Comparison of ENCODE assay signal across 16 cellular contexts in the genomic region with DNA sequence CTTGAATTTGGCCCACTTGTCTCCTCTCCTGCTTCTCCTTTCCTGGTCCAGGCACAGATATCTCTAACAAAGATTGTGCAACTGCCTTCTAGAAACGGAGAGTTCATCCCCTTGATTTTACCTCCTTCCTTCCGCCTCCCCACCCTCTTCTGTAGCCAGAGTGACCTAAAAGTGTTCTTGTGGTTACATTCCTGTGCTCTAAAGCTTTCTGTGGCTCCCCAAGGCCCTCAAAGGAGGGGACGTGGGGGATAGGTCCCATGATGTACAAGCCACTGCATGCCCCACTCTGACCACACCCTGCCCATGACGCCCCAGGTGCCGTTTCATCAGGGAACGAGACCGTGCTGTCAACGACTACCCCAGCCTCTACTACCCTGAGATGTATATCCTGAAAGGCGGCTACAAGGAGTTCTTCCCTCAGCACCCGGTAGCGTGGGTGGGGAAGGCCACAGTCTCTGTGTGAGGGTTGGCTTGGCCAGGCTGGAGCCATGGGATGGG. TPM values are rescaled to one million over a fixed set of nuclear protein-coding genes. Genes with fewer than 3 reads are reported as not detected.
DNase-seq lines count a peak whose midpoint lies in the region; ATAC-seq, FAIRE-seq and TF ChIP-seq lines count a peak whose summit lies in the region.
"Had no signal": no experiment of that assay in that cellular context is flagged by ENCODE, and none has a peak within 500 bp of the region (broad histone marks: within the 10 kb centered on the region; RNA-seq: fewer than 3 reads in every experiment).

No MANE protein-coding gene starts in this region.

- 98% methylated on average over 11 of the region's 11 CpGs for WGBS in HepG2 (ENCODE audit: low lambda C conversion rate)
- 87% methylated on average over 7 of the region's 11 CpGs for WGBS in right lobe of liver (ENCODE audit: insufficient coverage, low coverage, low lambda C conversion rate, missing lambda C conversion rate)

- H3K36me3 Mint-ChIP-seq in brain = peaks cover 50% of the 10 kb centered on the region

- TF ChIP-seq EP300 in HepG2 (IDR thresholded peaks at IDR 0.05; ENCODE audit: low read depth in 2 of 2, low read length in 2 of 2) (no peak), HepG2 (CRISPR knock-in tag; IDR thresholded peaks at IDR 0.05; ENCODE audit: borderline replicate concordance) (no peak)

- H3K9me3 ChIP-seq in HepG2 (ENCODE audit: low read length) (no peaks in the 10 kb centered on the region), right lobe of liver (no peaks in the 10 kb centered on the region), mucosa of descending colon (no peaks in the 10 kb centered on the region)
- H3K9me3 ChIP-seq: right atrium auricular region had no signal

- H4K20me1 ChIP-seq in HepG2 (ENCODE audit: insufficient read depth, low read length) = no peaks in the 10 kb centered on the region

- peaks cover 0 to 3% (median 0%) of the 10 kb centered on the region in 5 experiments for H3K9me3 Mint-ChIP-seq in brain

- peaks cover 64% of the 10 kb centered on the region for H3K4me1 Mint-ChIP-seq in brain

- no peak overlapping the region for H3K4me3 Mint-ChIP-seq in brain

- TF ChIP-seq CTCF in HepG2 (CRISPR knock-in tag; IDR thresholded peaks at IDR 0.05) (no peak), right lobe of liver (IDR thresholded peaks at IDR 0.05) (no peak), brain (conservative IDR thresholded peaks at IDR 0.05) (no peak), mucosa of descending colon (IDR thresholded peaks at IDR 0.05) (no peak)

- no peak overlapping the region for H2AFZ ChIP-seq in HepG2 (ENCODE audit: low read length)

- CTCF ChIA-PET in HepG2 (lab: Yijun Ruan, JAX; ENCODE audit: low intra/inter-chr PET ratio, low total read pairs) = no interaction called here

- FAIRE-seq in HepG2 (lab: Jason Lieb, UNC) = no peak

- BruUV-seq in HepG2 (replicated peaks; lab: Mats Ljungman, UMichigan) = no TSS peak

- H3K9ac ChIP-seq in HepG2 (ENCODE audit: insufficient read depth, low read depth, low read length) = no peak overlapping the region

- POLR2A ChIA-PET in HepG2 (lab: Yijun Ruan, JAX) = no interaction called here

- H3K27ac Mint-ChIP-seq in brain = peak overlapping the region in 4 of 5 experiments; percentile 14 to 73 (median 64)

- peaks cover 35% of the 10 kb centered on the region for H3K4me1 ChIP-seq in HepG2 (ENCODE audit: insufficient read depth, low read length)
- H3K4me1 ChIP-seq in right lobe of liver = peaks cover 0 to 45% (median 20%) of the 10 kb centered on the region in 4 donors
- H3K4me1 ChIP-seq in mucosa of descending colon (ENCODE audit: low read depth) = peaks cover 36% of the 10 kb centered on the region

- TF ChIP-seq POLR2A in HepG2 (IDR thresholded peaks at IDR 0.05; ENCODE audit: insufficient read depth in 1 of 2, low read depth in 2 of 2, low read length in 2 of 2) = no peak
- no peak for TF ChIP-seq POLR2A in right lobe of liver (IDR thresholded peaks at IDR 0.05)
- TF ChIP-seq POLR2A in erythroblast (IDR thresholded peaks at IDR 0.05; ENCODE audit: low read length) = no peak

- ATAC-seq in HepG2 (no peak), right lobe of liver (no peak), mucosa of descending colon (no peak)

- intact Hi-C loops in HepG2 (cut with micrococcal nuclease; ENCODE audit: unreplicated experiment) = no loop called here
- intact Hi-C loops in right lobe of liver (cut with DNase I) = no loop called here
- intact Hi-C loops in mucosa of descending colon (cut with DNase I, micrococcal nuclease) = no loop called here

- H3K4me3 ChIP-seq in HepG2 (replicated peaks in 1 of 3; ENCODE audit: insufficient read depth in 1 of 3, low read depth in 2 of 3, low read length in 3 of 3) (no peak overlapping the region), right lobe of liver (no peak overlapping the region), mucosa of descending colon (no peak overlapping the region)
- H3K4me3 ChIP-seq: right atrium auricular region had no signal

- in situ Hi-C loops in HepG2 (cut with HindIII; ENCODE audit: extremely low pct_ligation_motif_present, low pct_unique_long_range_greater_than_20kb) = no loop called here

- TF ChIP-seq RAD21 in HepG2 (CRISPR knock-in tag; IDR thresholded peaks at IDR 0.05) = no peak

- H3K27me3 ChIP-seq in HepG2 (ENCODE audit: control insufficient read depth in 1 of 2, insufficient read depth in 2 of 2, low read length in 2 of 2) (no peaks in the 10 kb centered on the region), right lobe of liver (no peaks in the 10 kb centered on the region)
- H3K27me3 ChIP-seq: right atrium auricular region had no signal

- H3K4me2 ChIP-seq in HepG2 (ENCODE audit: low read depth, low read length) = no peak overlapping the region

- no peak for DNase-seq in HepG2 (ENCODE audit: low spot score)
- no peak for DNase-seq in right lobe of liver
- DNase-seq in mucosa of descending colon = peak in 2 of 3 donors; percentile 14 to 49
- DNase-seq in erythroblast (lab: John Stamatoyannopoulos, UW) = no peak
- no peak for DNase-seq in OCI-M2 (lab: John Stamatoyannopoulos, UW; ENCODE audit: unreplicated experiment)
- DNase-seq in A172 (ENCODE audit: low spot score) = no peak
- DNase-seq in COLO829 (ENCODE audit: low spot score) = no peak
- DNase-seq: activated CD4-positive, alpha-beta T cell treated with anti-CD3 and anti-CD28 coated beads, Interleukin-2, amount 50 U/mL, for 48 hours; NCI-H1436; NCI-H69 had no signal

- no peaks in the 10 kb centered on the region for H3K79me2 ChIP-seq in HepG2 (ENCODE audit: insufficient read depth, low read length)

- no peaks in the 10 kb centered on the region for H3K27me3 Mint-ChIP-seq in brain

- no peak overlapping the region for H3K27ac ChIP-seq in HepG2 (ENCODE audit: extremely low read length, insufficient read depth, low read length)
- H3K27ac ChIP-seq in right lobe of liver = no peak overlapping the region
- H3K27ac ChIP-seq: C4-2B had no signal

- H3K36me3 ChIP-seq in HepG2 (replicated peaks in 1 of 2; ENCODE audit: control insufficient read depth in 1 of 2, insufficient read depth in 2 of 2, low read length in 2 of 2) (peaks cover 27 to 44% of the 10 kb centered on the region in 2 experiments), right lobe of liver (peaks cover 0 to 2% (median 0%) of the 10 kb centered on the region in 4 donors), mucosa of descending colon (ENCODE audit: low read depth) (no peaks in the 10 kb centered on the region)

RNA-seq across cellular contexts. Expression of a gene that starts 8.2 kb away (rescaled TPM):
- 14.5 and 19.3 TPM in 2 replicates for total RNA-seq in HepG2 (2016; rRNA removed; fragmentation: Illumina TruSeq; extraction: Trizol)
- total RNA-seq in HepG2 (2016; cell fraction: cytosol; rRNA removed; fragmentation: Illumina TruSeq; extraction: Trizol; ENCODE audit: low read depth) = 5.8 and 5.9 TPM in 2 replicates
- total RNA-seq in HepG2 (2016; cell fraction: insoluble cytoplasmic fraction; rRNA removed; fragmentation: Illumina TruSeq; extraction: Trizol) = 15.3 and 18.9 TPM in 2 replicates
- total RNA-seq in HepG2 (2016; cell fraction: membrane; rRNA removed; fragmentation: Illumina TruSeq; extraction: Trizol) = 18.7 and 19.9 TPM in 2 replicates
- total RNA-seq in HepG2 (2016; cell fraction: nucleus; rRNA removed; fragmentation: Illumina TruSeq; extraction: Trizol) = 13.9 and 16.9 TPM in 2 replicates
- polyA plus RNA-seq in HepG2 (2011; rRNA removed) = 14.3 and 19.4 TPM in 2 replicates
- polyA plus RNA-seq in HepG2 (2011; cell fraction: cytosol; rRNA removed) = 11.6 and 15.6 TPM in 2 replicates
- polyA plus RNA-seq in HepG2 (2011; cell fraction: nucleus; rRNA removed) = 49.0 and 73.9 TPM in 2 replicates
- 26.0 and 33.6 TPM in 2 replicates for polyA plus RNA-seq in HepG2 (2012)
- polyA plus RNA-seq in HepG2 (2016; cell fraction: cytosol; fragmentation: Illumina TruSeq; extraction: Trizol; ENCODE audit: low read depth) = 10.4 and 11.1 TPM in 2 replicates
- polyA plus RNA-seq in HepG2 (2016; cell fraction: insoluble cytoplasmic fraction; fragmentation: Illumina TruSeq; extraction: Trizol; ENCODE audit: low read depth) = 30.9 and 41.0 TPM in 2 replicates
- polyA plus RNA-seq in HepG2 (2016; cell fraction: membrane; fragmentation: Illumina TruSeq; extraction: Trizol; ENCODE audit: low read depth) = 21.7 and 25.1 TPM in 2 replicates
- 40.4 and 46.6 TPM in 2 replicates for polyA plus RNA-seq in HepG2 (2016; cell fraction: nucleus; fragmentation: Illumina TruSeq; extraction: Trizol; ENCODE audit: insufficient read depth, low read depth)
- polyA minus RNA-seq in HepG2 (2011; rRNA and poly(A)+ RNA removed; ENCODE audit: low replicate concordance) = 22.5 and 47.0 TPM in 2 replicates
- 15.7 and 18.9 TPM in 2 replicates for polyA minus RNA-seq in HepG2 (2011; cell fraction: cytosol; rRNA and poly(A)+ RNA removed)
- 11.1 and 13.0 TPM in 2 replicates for polyA minus RNA-seq in HepG2 (2011; cell fraction: nucleus; rRNA and poly(A)+ RNA removed)
- total RNA-seq in right lobe of liver = 10 to 100 TPM; 10.9 to 28.7 (median 16.5) TPM
- 139 TPM for polyA plus RNA-seq in brain (ENCODE audit: insufficient read depth, low read depth, low replicate concordance)
- 10 to 100 TPM; 12.2 to 52.0 (median 38.4) TPM for total RNA-seq in mucosa of descending colon
- total RNA-seq in A172 (2014; rRNA removed; shearing (Covaris generic)) = 63.0 and 65.5 TPM in 2 replicates

RNA-seq across cellular contexts. Expression of a gene that starts 16.0 kb away (rescaled TPM):
- total RNA-seq in HepG2 (2016; rRNA removed; fragmentation: Illumina TruSeq; extraction: Trizol) (23.2 and 23.7 TPM in 2 replicates), right lobe of liver (10 to 100 TPM in 3 of 6 experiments, 1 to 10 TPM in 3; 7.7 to 16.1 (median 9.5) TPM), mucosa of descending colon (10 to 100 TPM; 13.0 to 18.6 (median 13.9) TPM)
- 6.5 and 6.6 TPM in 2 replicates for total RNA-seq in HepG2 (2016; cell fraction: cytosol; rRNA removed; fragmentation: Illumina TruSeq; extraction: Trizol; ENCODE audit: low read depth)
- total RNA-seq in HepG2 (2016; cell fraction: insoluble cytoplasmic fraction; rRNA removed; fragmentation: Illumina TruSeq; extraction: Trizol) = 20.8 and 26.3 TPM in 2 replicates
- 15.6 and 19.4 TPM in 2 replicates for total RNA-seq in HepG2 (2016; cell fraction: membrane; rRNA removed; fragmentation: Illumina TruSeq; extraction: Trizol)
- 14.1 and 15.3 TPM in 2 replicates for total RNA-seq in HepG2 (2016; cell fraction: nucleus; rRNA removed; fragmentation: Illumina TruSeq; extraction: Trizol)
- polyA plus RNA-seq in HepG2 (2011; rRNA removed) (7.9 and 9.1 TPM in 2 replicates), brain (ENCODE audit: insufficient read depth, low read depth, low replicate concordance) (15.1 TPM)
- polyA plus RNA-seq in HepG2 (2011; cell fraction: cytosol; rRNA removed) = 6.7 and 9.3 TPM in 2 replicates
- polyA plus RNA-seq in HepG2 (2011; cell fraction: nucleus; rRNA removed) = 13.1 and 17.4 TPM in 2 replicates
- polyA plus RNA-seq in HepG2 (2012) = 6.2 and 7.2 TPM in 2 replicates
- 6.5 and 8.5 TPM in 2 replicates for polyA plus RNA-seq in HepG2 (2016; cell fraction: cytosol; fragmentation: Illumina TruSeq; extraction: Trizol; ENCODE audit: low read depth)
- 20.4 and 21.3 TPM in 2 replicates for polyA plus RNA-seq in HepG2 (2016; cell fraction: insoluble cytoplasmic fraction; fragmentation: Illumina TruSeq; extraction: Trizol; ENCODE audit: low read depth)
- 13.2 and 17.0 TPM in 2 replicates for polyA plus RNA-seq in HepG2 (2016; cell fraction: membrane; fragmentation: Illumina TruSeq; extraction: Trizol; ENCODE audit: low read depth)
- polyA plus RNA-seq in HepG2 (2016; cell fraction: nucleus; fragmentation: Illumina TruSeq; extraction: Trizol; ENCODE audit: insufficient read depth, low read depth) = 18.0 and 19.1 TPM in 2 replicates
- polyA minus RNA-seq in HepG2 (2011; rRNA and poly(A)+ RNA removed; ENCODE audit: low replicate concordance) = 15.2 and 46.1 TPM in 2 replicates
- polyA minus RNA-seq in HepG2 (2011; cell fraction: cytosol; rRNA and poly(A)+ RNA removed) = 8.3 and 11.6 TPM in 2 replicates
- polyA minus RNA-seq in HepG2 (2011; cell fraction: nucleus; rRNA and poly(A)+ RNA removed) = 23.7 and 26.3 TPM in 2 replicates
- total RNA-seq in A172 (2014; rRNA removed; shearing (Covaris generic)) = 22.6 and 27.7 TPM in 2 replicates

RNA-seq across cellular contexts. Expression of a gene that starts 17.8 kb away (rescaled TPM):
- total RNA-seq in HepG2 (2016; rRNA removed; fragmentation: Illumina TruSeq; extraction: Trizol) (42.9 and 54.5 TPM in 2 replicates), right lobe of liver (10 to 100 TPM; 27.8 to 43.1 (median 31.6) TPM), mucosa of descending colon (100 to 1,000 TPM in 1 of 3 donors, 10 to 100 TPM in 2; 71.7 to 114 (median 75.0) TPM)
- 12.7 and 12.9 TPM in 2 replicates for total RNA-seq in HepG2 (2016; cell fraction: cytosol; rRNA removed; fragmentation: Illumina TruSeq; extraction: Trizol; ENCODE audit: low read depth)
- total RNA-seq in HepG2 (2016; cell fraction: insoluble cytoplasmic fraction; rRNA removed; fragmentation: Illumina TruSeq; extraction: Trizol) = 42.6 and 53.4 TPM in 2 replicates
- total RNA-seq in HepG2 (2016; cell fraction: membrane; rRNA removed; fragmentation: Illumina TruSeq; extraction: Trizol) = 44.1 and 47.1 TPM in 2 replicates
- total RNA-seq in HepG2 (2016; cell fraction: nucleus; rRNA removed; fragmentation: Illumina TruSeq; extraction: Trizol) = 22.9 and 28.9 TPM in 2 replicates
- polyA plus RNA-seq in HepG2 (2011; rRNA removed) (10.4 and 15.6 TPM in 2 replicates), brain (ENCODE audit: insufficient read depth, low read depth, low replicate concordance) (122 TPM)
- 13.3 and 14.8 TPM in 2 replicates for polyA plus RNA-seq in HepG2 (2011; cell fraction: cytosol; rRNA removed)
- 19.0 and 20.4 TPM in 2 replicates for polyA plus RNA-seq in HepG2 (2011; cell fraction: nucleus; rRNA removed)
- 20.0 and 24.1 TPM in 2 replicates for polyA plus RNA-seq in HepG2 (2012)
- polyA plus RNA-seq in HepG2 (2016; cell fraction: cytosol; fragmentation: Illumina TruSeq; extraction: Trizol; ENCODE audit: low read depth) = 11.2 and 11.4 TPM in 2 replicates
- polyA plus RNA-seq in HepG2 (2016; cell fraction: insoluble cytoplasmic fraction; fragmentation: Illumina TruSeq; extraction: Trizol; ENCODE audit: low read depth) = 37.8 and 42.0 TPM in 2 replicates
- polyA plus RNA-seq in HepG2 (2016; cell fraction: membrane; fragmentation: Illumina TruSeq; extraction: Trizol; ENCODE audit: low read depth) = 28.4 and 33.6 TPM in 2 replicates
- polyA plus RNA-seq in HepG2 (2016; cell fraction: nucleus; fragmentation: Illumina TruSeq; extraction: Trizol; ENCODE audit: insufficient read depth, low read depth) = 36.6 and 38.3 TPM in 2 replicates
- 40.5 and 51.2 TPM in 2 replicates for polyA minus RNA-seq in HepG2 (2011; rRNA and poly(A)+ RNA removed; ENCODE audit: low replicate concordance)
- 17.9 and 18.5 TPM in 2 replicates for polyA minus RNA-seq in HepG2 (2011; cell fraction: cytosol; rRNA and poly(A)+ RNA removed)
- 16.0 and 16.7 TPM in 2 replicates for polyA minus RNA-seq in HepG2 (2011; cell fraction: nucleus; rRNA and poly(A)+ RNA removed)
- 94.1 and 129 TPM in 2 replicates for total RNA-seq in A172 (2014; rRNA removed; shearing (Covaris generic))

RNA-seq across cellular contexts. Expression of a gene that starts 23.1 kb away (rescaled TPM):
- total RNA-seq in HepG2 (2016; rRNA removed; fragmentation: Illumina TruSeq; extraction: Trizol) = 0.27 and 0.32 TPM in 2 replicates
- total RNA-seq in HepG2 (2016; cell fraction: cytosol; rRNA removed; fragmentation: Illumina TruSeq; extraction: Trizol; ENCODE audit: low read depth) = not detected in 2 replicates
- total RNA-seq in HepG2 (2016; cell fraction: insoluble cytoplasmic fraction; rRNA removed; fragmentation: Illumina TruSeq; extraction: Trizol) = 0.15 and 0.22 TPM in 2 replicates
- 0.17 and 0.22 TPM in 2 replicates for total RNA-seq in HepG2 (2016; cell fraction: membrane; rRNA removed; fragmentation: Illumina TruSeq; extraction: Trizol)
- 0.40 TPM in 1 of 2 replicates, not detected in the other for total RNA-seq in HepG2 (2016; cell fraction: nucleus; rRNA removed; fragmentation: Illumina TruSeq; extraction: Trizol)
- 0.05 and 0.11 TPM in 2 replicates for polyA plus RNA-seq in HepG2 (2011; rRNA removed)
- 0.08 TPM in 1 of 2 replicates, not detected in the other for polyA plus RNA-seq in HepG2 (2011; cell fraction: cytosol; rRNA removed)
- polyA plus RNA-seq in HepG2 (2011; cell fraction: nucleus; rRNA removed) = 0.45 and 0.84 TPM in 2 replicates
- polyA plus RNA-seq in HepG2 (2012) = 0.11 TPM in 1 of 2 replicates, not detected in the other
- polyA plus RNA-seq in HepG2 (2016; cell fraction: cytosol; fragmentation: Illumina TruSeq; extraction: Trizol; ENCODE audit: low read depth) = 0.17 and 0.22 TPM in 2 replicates
- polyA plus RNA-seq in HepG2 (2016; cell fraction: insoluble cytoplasmic fraction; fragmentation: Illumina TruSeq; extraction: Trizol; ENCODE audit: low read depth) = 0.24 and 0.25 TPM in 2 replicates
- 0.20 and 0.42 TPM in 2 replicates for polyA plus RNA-seq in HepG2 (2016; cell fraction: membrane; fragmentation: Illumina TruSeq; extraction: Trizol; ENCODE audit: low read depth)
- 0.29 TPM in 1 of 2 replicates, not detected in the other for polyA plus RNA-seq in HepG2 (2016; cell fraction: nucleus; fragmentation: Illumina TruSeq; extraction: Trizol; ENCODE audit: insufficient read depth, low read depth)
- polyA minus RNA-seq in HepG2 (2011; rRNA and poly(A)+ RNA removed; ENCODE audit: low replicate concordance) = 0.08 and 0.14 TPM in 2 replicates
- polyA minus RNA-seq in HepG2 (2011; cell fraction: cytosol; rRNA and poly(A)+ RNA removed) = not detected in 2 replicates
- 0.64 TPM in 1 of 2 replicates, not detected in the other for polyA minus RNA-seq in HepG2 (2011; cell fraction: nucleus; rRNA and poly(A)+ RNA removed)
- total RNA-seq in right lobe of liver = not detected
- 1.0 TPM for polyA plus RNA-seq in brain (ENCODE audit: insufficient read depth, low read depth, low replicate concordance)
- total RNA-seq in mucosa of descending colon = under 1 TPM in 1 of 3 donors, not detected in 2; 0.19 TPM
- 0.67 TPM in 1 of 2 replicates, not detected in the other for total RNA-seq in A172 (2014; rRNA removed; shearing (Covaris generic))
- total RNA-seq: aorta, mononuclear cell, urinary bladder had no signal

RNA-seq across cellular contexts. Expression of a gene that starts 36.8 kb away (rescaled TPM):
- total RNA-seq in HepG2 (2016; rRNA removed; fragmentation: Illumina TruSeq; extraction: Trizol) (70.0 and 90.6 TPM in 2 replicates), right lobe of liver (10 to 100 TPM in 3 of 6 experiments, 1 to 10 TPM in 3; 9.6 to 11.7 (median 9.9) TPM), mucosa of descending colon (10 to 100 TPM; 14.5 to 69.6 (median 26.5) TPM)
- 120 and 149 TPM in 2 replicates for total RNA-seq in HepG2 (2016; cell fraction: cytosol; rRNA removed; fragmentation: Illumina TruSeq; extraction: Trizol; ENCODE audit: low read depth)
- total RNA-seq in HepG2 (2016; cell fraction: insoluble cytoplasmic fraction; rRNA removed; fragmentation: Illumina TruSeq; extraction: Trizol) = 67.4 and 89.2 TPM in 2 replicates
- 165 and 207 TPM in 2 replicates for total RNA-seq in HepG2 (2016; cell fraction: membrane; rRNA removed; fragmentation: Illumina TruSeq; extraction: Trizol)
- total RNA-seq in HepG2 (2016; cell fraction: nucleus; rRNA removed; fragmentation: Illumina TruSeq; extraction: Trizol) = 43.5 and 46.5 TPM in 2 replicates
- polyA plus RNA-seq in HepG2 (2011; rRNA removed) (38.3 and 51.7 TPM in 2 replicates), brain (ENCODE audit: insufficient read depth, low read depth, low replicate concordance) (54.2 TPM)
- polyA plus RNA-seq in HepG2 (2011; cell fraction: cytosol; rRNA removed) = 41.7 and 67.3 TPM in 2 replicates
- 36.2 and 38.2 TPM in 2 replicates for polyA plus RNA-seq in HepG2 (2011; cell fraction: nucleus; rRNA removed)
- polyA plus RNA-seq in HepG2 (2012) = 37.4 and 38.4 TPM in 2 replicates
- 210 and 248 TPM in 2 replicates for polyA plus RNA-seq in HepG2 (2016; cell fraction: cytosol; fragmentation: Illumina TruSeq; extraction: Trizol; ENCODE audit: low read depth)
- 96.6 and 129 TPM in 2 replicates for polyA plus RNA-seq in HepG2 (2016; cell fraction: insoluble cytoplasmic fraction; fragmentation: Illumina TruSeq; extraction: Trizol; ENCODE audit: low read depth)
- 249 and 277 TPM in 2 replicates for polyA plus RNA-seq in HepG2 (2016; cell fraction: membrane; fragmentation: Illumina TruSeq; extraction: Trizol; ENCODE audit: low read depth)
- polyA plus RNA-seq in HepG2 (2016; cell fraction: nucleus; fragmentation: Illumina TruSeq; extraction: Trizol; ENCODE audit: insufficient read depth, low read depth) = 90.0 and 101 TPM in 2 replicates
- 32.0 and 63.5 TPM in 2 replicates for polyA minus RNA-seq in HepG2 (2011; rRNA and poly(A)+ RNA removed; ENCODE audit: low replicate concordance)
- 30.2 and 38.4 TPM in 2 replicates for polyA minus RNA-seq in HepG2 (2011; cell fraction: cytosol; rRNA and poly(A)+ RNA removed)
- 15.2 and 15.3 TPM in 2 replicates for polyA minus RNA-seq in HepG2 (2011; cell fraction: nucleus; rRNA and poly(A)+ RNA removed)
- total RNA-seq in A172 (2014; rRNA removed; shearing (Covaris generic)) = 108 and 110 TPM in 2 replicates

Comparison
In these comparisons a context has a peak if more than half of its experiments do, and no peak if none do; other contexts are left out.
1. DNase-seq: peak in mucosa of descending colon (2 of 3); none in HepG2 (single experiment), right lobe of liver (0 of 3), erythroblast (0 of 2), OCI-M2 (single experiment), A172 (single experiment) and COLO829 (single experiment).